Comparison of ENCODE assay signal across 1 cellular context in the genomic region with DNA sequence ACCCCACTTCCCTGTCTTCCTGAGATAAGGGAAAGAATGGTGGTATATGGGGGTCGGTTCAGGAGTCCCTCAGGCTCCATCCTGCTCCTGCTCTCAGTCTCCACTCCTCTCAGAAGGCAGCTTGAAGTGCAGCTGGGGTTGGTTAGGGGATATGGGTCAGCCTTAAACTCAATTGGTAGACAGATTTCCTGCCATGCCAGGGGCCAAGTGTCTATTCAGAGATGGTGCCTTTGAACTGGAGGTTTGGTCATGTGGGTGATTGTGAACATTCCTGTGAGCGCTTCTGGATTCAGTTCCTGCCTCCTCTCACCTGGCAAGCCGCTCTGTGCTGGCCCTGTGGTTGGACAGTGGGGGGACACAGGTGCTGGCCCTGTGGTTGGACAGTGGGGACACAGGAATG.
TF ChIP-seq lines count a peak whose summit lies in the region.

No MANE protein-coding gene starts in this region.

TF ChIP-seq in IMR-90, 13 proteins besides CTCF, POLR2A, EP300 and RAD21 (continued from another document):
- no peak for TF ChIP-seq MAZ (IDR thresholded peaks at IDR 0.05; ENCODE audit: borderline replicate concordance, low read depth, low read length)
